21 cellular contexts compared by ENCODE assay signal in genomic region chr13:75569576-75569975, GRCh38. TPM values are rescaled to one million over a fixed set of nuclear protein-coding genes. Genes with fewer than 3 reads are reported as not detected.
DNase-seq lines count a peak whose midpoint lies in the region; FAIRE-seq and TF ChIP-seq lines count a peak whose summit lies in the region.
"Had no signal": no experiment of that assay in that cellular context is flagged by ENCODE, and none has a peak within 500 bp of the region (broad histone marks: within the 10 kb centered on the region; RNA-seq: fewer than 3 reads in every experiment).

No MANE protein-coding gene starts in this region.

- H2AFZ ChIP-seq in Loucy (ENCODE audit: low read length): no peak overlapping the region
- no peak overlapping the region for H2AFZ ChIP-seq in osteoblast (ENCODE audit: low read length)

- H3K9ac ChIP-seq in Loucy (ENCODE audit: low read depth, low read length, poor library complexity, severe bottlenecking): peak overlapping the region; percentile 23

- H3K27me3 Mint-ChIP-seq in chondrocyte (ENCODE audit: low read depth): no peaks in the 10 kb centered on the region
- H3K27me3 Mint-ChIP-seq in activated naive CD8-positive, alpha-beta T cell treated with anti-CD3 and anti-CD28 coated beads for 36 hours: no peaks in the 10 kb centered on the region

- H3K9me3 Mint-ChIP-seq in chondrocyte (ENCODE audit: low read depth): no peaks in the 10 kb centered on the region
- no peaks in the 10 kb centered on the region for H3K9me3 Mint-ChIP-seq in activated naive CD8-positive, alpha-beta T cell treated with anti-CD3 and anti-CD28 coated beads for 36 hours
- H3K9me3 Mint-ChIP-seq: H9 had no signal

- no peak overlapping the region for H3K27ac ChIP-seq in osteoblast (ENCODE audit: low read depth, low read length)
- H3K27ac ChIP-seq: C4-2B had no signal

- peaks cover 9% of the 10 kb centered on the region for H3K4me1 Mint-ChIP-seq in chondrocyte (ENCODE audit: low read depth)
- no peaks in the 10 kb centered on the region for H3K4me1 Mint-ChIP-seq in activated naive CD8-positive, alpha-beta T cell treated with anti-CD3 and anti-CD28 coated beads for 36 hours
- H3K4me1 Mint-ChIP-seq: H9 had no signal

- H3K27ac Mint-ChIP-seq in chondrocyte (ENCODE audit: unreplicated experiment): peak overlapping the region; percentile 86
- no peak overlapping the region for H3K27ac Mint-ChIP-seq in activated naive CD8-positive, alpha-beta T cell treated with anti-CD3 and anti-CD28 coated beads for 36 hours

- H4K20me1 ChIP-seq in Loucy (ENCODE audit: insufficient read depth, low read length, poor library complexity, severe bottlenecking) (no peaks in the 10 kb centered on the region), osteoblast (ENCODE audit: insufficient read depth, low read length) (no peaks in the 10 kb centered on the region)

- DNase-seq in H54 (ENCODE audit: insufficient read length, low spot score) (no peak), chondrocyte (ENCODE audit: low spot score) (no peak), osteoblast (ENCODE audit: insufficient read length, low spot score, missing footprints) (no peak), NCI-H345 treated with DMSO at 0.1 percent for 48 hours (lab: John Stamatoyannopoulos, UW; ENCODE audit: unreplicated experiment) (no peak), DMS114 treated with DMSO at 0.1 percent for 48 hours (lab: John Stamatoyannopoulos, UW; ENCODE audit: unreplicated experiment) (no peak)
- no peak for DNase-seq in activated naive CD8-positive, alpha-beta T cell treated with anti-CD3 and anti-CD28 coated beads for 36 hours
- DNase-seq in activated naive CD4-positive, alpha-beta T cell treated with anti-CD3 and anti-CD28 coated beads, Interleukin-2, amount 50 U/mL, for 16 hours: no peak
- DNase-seq: DMS79, H9, Kasumi-1, NCI-H1092 treated with DMSO at 0.1 percent for 48 hours, NCI-H2081, NCI-H2171 treated with DMSO at 0.1 percent for 48 hours, NCI-H446 treated with DMSO at 0.1 percent for 48 hours, NCI-H69, RPMI8226, SIG-M5 had no signal

- H3K9me2 ChIP-seq in Loucy (replicated peaks; ENCODE audit: low read depth, low read length): no peaks in the 10 kb centered on the region

- no peak for TF ChIP-seq POLR2A in H54 (IDR thresholded peaks at IDR 0.05; ENCODE audit: low read depth, low read length)

- TF ChIP-seq CTCF in Loucy (conservative IDR thresholded peaks at IDR 0.05; ENCODE audit: low read length) (no peak), chondrocyte (IDR thresholded peaks at IDR 0.05) (no peak), osteoblast (IDR thresholded peaks at IDR 0.05; ENCODE audit: extremely low read depth, low read depth, low read length) (no peak)

- no peaks in the 10 kb centered on the region for H3F3A ChIP-seq in Loucy (ENCODE audit: low read depth)

- no peaks in the 10 kb centered on the region for H3K9me3 ChIP-seq in Loucy (ENCODE audit: insufficient read depth, low read depth, low read length)
- no peaks in the 10 kb centered on the region for H3K9me3 ChIP-seq in osteoblast (ENCODE audit: low read depth, low read length)

- H3K27me3 ChIP-seq in Loucy (ENCODE audit: insufficient read depth, low read length, poor library complexity, severe bottlenecking): no peaks in the 10 kb centered on the region
- no peaks in the 10 kb centered on the region for H3K27me3 ChIP-seq in osteoblast (ENCODE audit: insufficient read depth, low read length)

- H3K4me2 ChIP-seq in Loucy (ENCODE audit: low read depth, low read length, poor library complexity, severe bottlenecking) (no peak overlapping the region), osteoblast (ENCODE audit: insufficient read depth, low read length) (peak overlapping the region; percentile 2)

- H3K36me3 Mint-ChIP-seq in chondrocyte (ENCODE audit: low read depth): peaks cover 17% of the 10 kb centered on the region
- peaks cover 45% of the 10 kb centered on the region for H3K36me3 Mint-ChIP-seq in activated naive CD8-positive, alpha-beta T cell treated with anti-CD3 and anti-CD28 coated beads for 36 hours

- peak; percentile 30 for FAIRE-seq in H54 (lab: Jason Lieb, UNC)
- FAIRE-seq: D721Med, HTR-8/SVneo had no signal

- H3K4me1 ChIP-seq in Loucy (ENCODE audit: insufficient read depth, low read length, poor library complexity, severe bottlenecking) (no peaks in the 10 kb centered on the region), osteoblast (ENCODE audit: insufficient read depth, low read length) (peaks cover 13% of the 10 kb centered on the region)

- H3K36me3 ChIP-seq in Loucy (ENCODE audit: insufficient read depth, low read length) (peaks cover 59% of the 10 kb centered on the region), osteoblast (ENCODE audit: insufficient read depth, low read length) (peaks cover 43% of the 10 kb centered on the region)

- H3K79me2 ChIP-seq in Loucy (ENCODE audit: insufficient read depth, low read length) (no peaks in the 10 kb centered on the region), osteoblast (ENCODE audit: insufficient read depth, low read length) (peaks cover 18% of the 10 kb centered on the region)

- no peak overlapping the region for H3K4me3 Mint-ChIP-seq in chondrocyte (ENCODE audit: unreplicated experiment)
- no peak overlapping the region for H3K4me3 Mint-ChIP-seq in activated naive CD8-positive, alpha-beta T cell treated with anti-CD3 and anti-CD28 coated beads for 36 hours
- H3K4me3 Mint-ChIP-seq: H9 had no signal

- H3K4me3 ChIP-seq in Loucy (ENCODE audit: low read length, poor library complexity, severe bottlenecking) (no peak overlapping the region), osteoblast (ENCODE audit: insufficient read depth, low read length) (no peak overlapping the region)

RNA-seq across cellular contexts. Expression of gene UCHL3, which starts 20.0 kb away (rescaled TPM):
- total RNA-seq in chondrocyte (28.0 to 29.5 TPM (median 29.5 TPM) in 3 replicates), osteoblast (15.6 and 25.3 TPM in 2 replicates)
- 10 to 100 TPM; 44.7 to 48.0 TPM for total RNA-seq in activated naive CD8-positive, alpha-beta T cell treated with anti-CD3 and anti-CD28 coated beads for 36 hours

RNA-seq across cellular contexts. Expression of gene COMMD6, which starts 31.9 kb away (rescaled TPM):
- 131 to 140 TPM (median 134 TPM) in 3 replicates for total RNA-seq in chondrocyte
- 19.5 and 45.7 TPM in 2 replicates for total RNA-seq in osteoblast
- 10 to 100 TPM; 94.1 to 98.1 TPM for total RNA-seq in activated naive CD8-positive, alpha-beta T cell treated with anti-CD3 and anti-CD28 coated beads for 36 hours
